ENCODE assay signal across 17 cellular contexts in the genomic region with DNA sequence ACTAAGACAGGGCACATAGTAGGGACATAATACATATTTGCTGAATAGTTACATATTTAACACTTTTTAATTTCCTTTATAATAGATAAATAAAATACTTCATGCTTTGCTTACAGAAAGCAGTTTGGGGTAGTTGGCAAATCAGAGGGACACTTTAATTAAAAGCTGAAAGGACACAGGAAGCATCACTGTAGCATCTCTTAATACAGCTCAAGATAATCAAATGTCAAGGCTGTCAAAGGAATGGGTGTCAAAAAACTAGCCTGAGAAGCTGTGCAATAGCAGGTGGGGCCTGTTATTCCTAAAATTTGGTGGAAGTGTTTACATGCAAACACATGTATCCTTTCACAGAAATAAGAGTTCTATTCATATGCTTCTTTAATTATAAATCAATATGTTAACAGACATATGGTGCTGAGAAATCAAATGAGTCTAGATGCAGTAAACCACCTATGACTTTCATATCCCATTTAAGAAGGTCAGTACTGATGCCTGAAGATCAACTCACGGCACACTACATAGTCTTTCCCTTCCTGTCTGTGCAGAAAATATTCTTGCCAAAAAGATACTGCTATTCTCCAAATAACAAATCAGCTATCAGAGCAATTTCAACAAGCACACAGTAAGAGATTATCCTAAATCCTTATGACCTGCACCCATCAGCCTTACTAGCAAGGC.
DNase-seq lines count a peak whose midpoint lies in the region; ATAC-seq and TF ChIP-seq lines count a peak whose summit lies in the region.
"Had no signal": no experiment of that assay in that cellular context is flagged by ENCODE, and none has a peak within 500 bp of the region (broad histone marks: within the 10 kb centered on the region; RNA-seq: fewer than 3 reads in every experiment).

No MANE protein-coding gene starts in this region.

- CTCF ChIA-PET in activated CD8-positive, alpha-beta T cell treated with anti-CD3 and anti-CD28 coated beads for 36 hours (lab: Charles Lee): interaction anchor here (0.6 to 1.4 kb wide), 2 partner anchors 46 to 71 kb away, joined by 3 to 5 read pairs; no protein-coding TSS in a partner anchor

- H3K36me3 Mint-ChIP-seq in natural killer cell (peaks cover 6% of the 10 kb centered on the region), nephron progenitor cell (ENCODE audit: low read depth) (peaks cover 51% of the 10 kb centered on the region)
- peaks cover 15% of the 10 kb centered on the region for H3K36me3 Mint-ChIP-seq in natural killer cell treated with Interleukin-12 subunit alpha and Interleukin-12 subunit beta and Interleukin-15 and Interleukin-18, amount 100 ng/mL, for 72 hours
- peaks cover 19 to 33% of the 10 kb centered on the region in 2 donors for H3K36me3 Mint-ChIP-seq in stimulated activated naive B cell treated with anti-CD40 and anti-IgM and Interleukin-4, amounts not matched to agents 10 μg/mL and 1 μg/mL and 100 μg/mL, for 72 hours
- peaks cover 16% of the 10 kb centered on the region for H3K36me3 Mint-ChIP-seq in activated CD8-positive, alpha-beta T cell treated with anti-CD3 and anti-CD28 coated beads for 36 hours (ENCODE audit: low read depth)

- DNase-seq in natural killer cell (no peak), nephron progenitor cell (no peak), GM03348 (ENCODE audit: low spot score) (no peak)
- DNase-seq in natural killer cell treated with Interleukin-12 subunit alpha and Interleukin-12 subunit beta and Interleukin-15 and Interleukin-18, amount 100 ng/mL, for 72 hours (ENCODE audit: low spot score): no peak
- DNase-seq in stimulated activated naive B cell treated with anti-CD40 and anti-IgM and Interleukin-4, amounts not matched to agents 10 μg/mL and 1 μg/mL and 100 μg/mL, for 72 hours: no peak
- no peak for DNase-seq in activated CD8-positive, alpha-beta T cell treated with anti-CD3 and anti-CD28 coated beads for 36 hours
- DNase-seq: Caco-2; CD4-positive, CD25-positive, alpha-beta regulatory T cell; CD8-positive, alpha-beta T cell; DMS 273 treated with DMSO at 0.1 percent for 48 hours; DMS79; EL; GDM1; H9; HFFc6 had no signal

- no peak for ATAC-seq in natural killer cell
- no peak for ATAC-seq in natural killer cell treated with Interleukin-12 subunit alpha and Interleukin-12 subunit beta and Interleukin-15 and Interleukin-18, amount 100 ng/mL, for 72 hours
- peak; percentile 93 to 99 for ATAC-seq in stimulated activated naive B cell treated with anti-CD40 and anti-IgM and Interleukin-4, amounts not matched to agents 10 μg/mL and 1 μg/mL and 100 μg/mL, for 72 hours (replicated peaks)
- ATAC-seq in activated CD8-positive, alpha-beta T cell treated with anti-CD3 and anti-CD28 coated beads for 36 hours: no peak
- ATAC-seq: CD8-positive, alpha-beta T cell; GM23338 had no signal

- TF ChIP-seq CTCF in natural killer cell (IDR thresholded peaks at IDR 0.05) (no peak), nephron progenitor cell (IDR thresholded peaks at IDR 0.05) (no peak)
- no peak for TF ChIP-seq CTCF in activated CD8-positive, alpha-beta T cell treated with anti-CD3 and anti-CD28 coated beads for 36 hours (IDR thresholded peaks at IDR 0.05)

- POLR2A ChIA-PET in activated CD8-positive, alpha-beta T cell treated with anti-CD3 and anti-CD28 coated beads for 36 hours (lab: Charles Lee): no interaction called here

- intact Hi-C loops in natural killer cell (cut with micrococcal nuclease): no loop called here
- intact Hi-C loops in activated CD8-positive, alpha-beta T cell treated with anti-CD3 and anti-CD28 coated beads for 36 hours (cut with micrococcal nuclease): no loop called here

- no peaks in the 10 kb centered on the region for H3K9me3 Mint-ChIP-seq in natural killer cell
- H3K9me3 Mint-ChIP-seq in natural killer cell treated with Interleukin-12 subunit alpha and Interleukin-12 subunit beta and Interleukin-15 and Interleukin-18, amount 100 ng/mL, for 72 hours: no peaks in the 10 kb centered on the region
- peaks cover 3% of the 10 kb centered on the region for H3K9me3 Mint-ChIP-seq in nephron progenitor cell
- peaks cover 0 to under 1% of the 10 kb centered on the region in 2 donors for H3K9me3 Mint-ChIP-seq in stimulated activated naive B cell treated with anti-CD40 and anti-IgM and Interleukin-4, amounts not matched to agents 10 μg/mL and 1 μg/mL and 100 μg/mL, for 72 hours
- H3K9me3 Mint-ChIP-seq in activated CD8-positive, alpha-beta T cell treated with anti-CD3 and anti-CD28 coated beads for 36 hours: no peaks in the 10 kb centered on the region
- H3K9me3 Mint-ChIP-seq: CD8-positive, alpha-beta T cell; GM23338; H9; HFFc6 had no signal

- H3K4me3 Mint-ChIP-seq in natural killer cell (no peak overlapping the region), nephron progenitor cell (no peak overlapping the region)
- H3K4me3 Mint-ChIP-seq in natural killer cell treated with Interleukin-12 subunit alpha and Interleukin-12 subunit beta and Interleukin-15 and Interleukin-18, amount 100 ng/mL, for 72 hours: no peak overlapping the region
- peak overlapping the region in 1 of 2 donors; percentile 28 for H3K4me3 Mint-ChIP-seq in stimulated activated naive B cell treated with anti-CD40 and anti-IgM and Interleukin-4, amounts not matched to agents 10 μg/mL and 1 μg/mL and 100 μg/mL, for 72 hours
- no peak overlapping the region for H3K4me3 Mint-ChIP-seq in activated CD8-positive, alpha-beta T cell treated with anti-CD3 and anti-CD28 coated beads for 36 hours
- H3K4me3 Mint-ChIP-seq: B cell; CD4-positive, CD25-positive, alpha-beta regulatory T cell; CD8-positive, alpha-beta T cell; GM23338; H9; HFFc6 had no signal

- peak overlapping the region; percentile 27 to 70 for H3K27ac Mint-ChIP-seq in natural killer cell
- peak overlapping the region in 1 of 2 donors; percentile 14 for H3K27ac Mint-ChIP-seq in natural killer cell treated with Interleukin-12 subunit alpha and Interleukin-12 subunit beta and Interleukin-15 and Interleukin-18, amount 100 ng/mL, for 72 hours
- peak overlapping the region; percentile 6 for H3K27ac Mint-ChIP-seq in nephron progenitor cell
- H3K27ac Mint-ChIP-seq in stimulated activated naive B cell treated with anti-CD40 and anti-IgM and Interleukin-4, amounts not matched to agents 10 μg/mL and 1 μg/mL and 100 μg/mL, for 72 hours: no peak overlapping the region
- no peak overlapping the region for H3K27ac Mint-ChIP-seq in activated CD8-positive, alpha-beta T cell treated with anti-CD3 and anti-CD28 coated beads for 36 hours
- H3K27ac Mint-ChIP-seq: B cell; CD8-positive, alpha-beta T cell; GM23338; H9; HFFc6 had no signal

- peaks cover 3 to 5% of the 10 kb centered on the region in 2 donors for H3K4me1 Mint-ChIP-seq in natural killer cell
- peaks cover 0 to 11% of the 10 kb centered on the region in 2 donors for H3K4me1 Mint-ChIP-seq in natural killer cell treated with Interleukin-12 subunit alpha and Interleukin-12 subunit beta and Interleukin-15 and Interleukin-18, amount 100 ng/mL, for 72 hours (ENCODE audit: low read depth in 2 of 2)
- H3K4me1 Mint-ChIP-seq in nephron progenitor cell: no peaks in the 10 kb centered on the region
- H3K4me1 Mint-ChIP-seq in stimulated activated naive B cell treated with anti-CD40 and anti-IgM and Interleukin-4, amounts not matched to agents 10 μg/mL and 1 μg/mL and 100 μg/mL, for 72 hours: peaks cover 4 to 15% of the 10 kb centered on the region in 2 donors
- H3K4me1 Mint-ChIP-seq in activated CD8-positive, alpha-beta T cell treated with anti-CD3 and anti-CD28 coated beads for 36 hours (ENCODE audit: low read depth): no peaks in the 10 kb centered on the region
- H3K4me1 Mint-ChIP-seq: B cell, H9 had no signal

- H3K27me3 Mint-ChIP-seq in natural killer cell (ENCODE audit: low read depth in 2 of 2) (no peaks in the 10 kb centered on the region), nephron progenitor cell (ENCODE audit: low read depth, poor library complexity) (no peaks in the 10 kb centered on the region)
- no peaks in the 10 kb centered on the region for H3K27me3 Mint-ChIP-seq in natural killer cell treated with Interleukin-12 subunit alpha and Interleukin-12 subunit beta and Interleukin-15 and Interleukin-18, amount 100 ng/mL, for 72 hours
- no peaks in the 10 kb centered on the region for H3K27me3 Mint-ChIP-seq in stimulated activated naive B cell treated with anti-CD40 and anti-IgM and Interleukin-4, amounts not matched to agents 10 μg/mL and 1 μg/mL and 100 μg/mL, for 72 hours
- no peaks in the 10 kb centered on the region for H3K27me3 Mint-ChIP-seq in activated CD8-positive, alpha-beta T cell treated with anti-CD3 and anti-CD28 coated beads for 36 hours
- H3K27me3 Mint-ChIP-seq: B cell; CD4-positive, CD25-positive, alpha-beta regulatory T cell had no signal

Comparison
In these comparisons a context has a peak if more than half of its experiments do, and no peak if none do; other contexts are left out.
1. ATAC-seq: peak in stimulated activated naive B cell treated with anti-CD40 and anti-IgM and Interleukin-4, amounts not matched to agents 10 μg/mL and 1 μg/mL and 100 μg/mL, for 72 hours (2 of 2); none in natural killer cell (0 of 3), natural killer cell treated with Interleukin-12 subunit alpha and Interleukin-12 subunit beta and Interleukin-15 and Interleukin-18, amount 100 ng/mL, for 72 hours (0 of 2) and activated CD8-positive, alpha-beta T cell treated with anti-CD3 and anti-CD28 coated beads for 36 hours (single experiment).
2. H3K27ac Mint-ChIP-seq: peak in natural killer cell (2 of 2) and nephron progenitor cell (single experiment); none in stimulated activated naive B cell treated with anti-CD40 and anti-IgM and Interleukin-4, amounts not matched to agents 10 μg/mL and 1 μg/mL and 100 μg/mL, for 72 hours (single experiment) and activated CD8-positive, alpha-beta T cell treated with anti-CD3 and anti-CD28 coated beads for 36 hours (single experiment).